In genomic region chr6:4133941-4134838, GRCh38 we compare ENCODE assay signal across 8 cellular contexts. TPM values are rescaled to one million over a fixed set of nuclear protein-coding genes. Genes with fewer than 3 reads are reported as not detected.
DNase-seq lines count a peak whose midpoint lies in the region; ATAC-seq lines count a peak whose summit lies in the region.

No MANE protein-coding gene starts in this region.

- DNase-seq in EL (peak; percentile 21), NCI-H526 treated with DMSO at 0.1 percent for 48 hours (lab: John Stamatoyannopoulos, UW) (peak; percentile 53), posterior vena cava (ENCODE audit: low spot score) (no peak), NCI-H226 (no peak)
- peak in 1 of 2 donors; percentile 21 for DNase-seq in activated naive CD4-positive, alpha-beta T cell treated with anti-CD3 and anti-CD28 coated beads, Interleukin-2, amount 50 U/mL, for 72 hours (ENCODE audit: low spot score in 2 of 2)

- H3K27ac ChIP-seq in skeletal muscle tissue (ENCODE audit: low read depth, low read length), result peak overlapping the region; percentile 84

- H3K36me3 Mint-ChIP-seq in activated naive CD4-positive, alpha-beta T cell treated with anti-CD3 and anti-CD28 coated beads, Interleukin-2, amount 50 U/mL, for 72 hours, result peaks cover 27 to 33% of the 10 kb centered on the region in 2 donors

- intact Hi-C loops in posterior vena cava (cut with DNase I), result no loop called here

- no peaks in the 10 kb centered on the region for H3K9me3 Mint-ChIP-seq in activated naive CD4-positive, alpha-beta T cell treated with anti-CD3 and anti-CD28 coated beads, Interleukin-2, amount 50 U/mL, for 72 hours

- H3K9ac ChIP-seq in iPS-15b (ENCODE audit: low read depth, low read length) (peak overlapping the region; percentile 75), skeletal muscle tissue (ENCODE audit: low read depth in 1 of 3, low read length in 3 of 3) (peak overlapping the region; percentile 90 to 95 (median 94))

- H3K36me3 ChIP-seq in iPS-15b (ENCODE audit: control insufficient read depth, insufficient read depth, low read length) (peaks cover 13% of the 10 kb centered on the region), skeletal muscle tissue (ENCODE audit: control insufficient read depth in 3 of 3, insufficient read depth in 3 of 3, low read length in 3 of 3) (peaks cover 15 to 26% (median 23%) of the 10 kb centered on the region in 3 donors)

- peak overlapping the region; percentile 75 to 88 for H3K27ac Mint-ChIP-seq in activated naive CD4-positive, alpha-beta T cell treated with anti-CD3 and anti-CD28 coated beads, Interleukin-2, amount 50 U/mL, for 72 hours

- H3K4me3 ChIP-seq in iPS-15b (ENCODE audit: low read depth, low read length) (peak overlapping the region; percentile 92), skeletal muscle tissue (ENCODE audit: low read length in 3 of 3) (peak overlapping the region; percentile 94)

- ATAC-seq in activated naive CD4-positive, alpha-beta T cell treated with anti-CD3 and anti-CD28 coated beads, Interleukin-2, amount 50 U/mL, for 72 hours, result no peak
- ATAC-seq in GM21515 (IDR thresholded peaks at IDR 0.05; ENCODE audit: unreplicated experiment), result no peak

- H3K4me1 ChIP-seq in iPS-15b (ENCODE audit: control insufficient read depth, insufficient read depth, low read length) (peaks cover 6% of the 10 kb centered on the region), skeletal muscle tissue (ENCODE audit: control insufficient read depth in 3 of 3, insufficient read depth in 3 of 3, low read length in 3 of 3) (peaks cover 14 to 19% (median 15%) of the 10 kb centered on the region in 3 donors)

- H3K27me3 ChIP-seq in iPS-15b (ENCODE audit: control insufficient read depth, insufficient read depth, low read length) (no peaks in the 10 kb centered on the region), skeletal muscle tissue (ENCODE audit: control insufficient read depth in 3 of 3, insufficient read depth in 3 of 3, low read length in 3 of 3) (no peaks in the 10 kb centered on the region)

- H3K9me3 ChIP-seq in iPS-15b (ENCODE audit: control insufficient read depth, insufficient read depth, low read length) (peaks cover 4% of the 10 kb centered on the region), skeletal muscle tissue (ENCODE audit: control insufficient read depth in 3 of 3, low read length in 3 of 3) (no peaks in the 10 kb centered on the region)

RNA-seq across cellular contexts. Expression of gene ECI2, which starts 1.2 kb away (rescaled TPM):
- 10 to 100 TPM; 44.7 to 50.0 TPM for total RNA-seq in activated naive CD4-positive, alpha-beta T cell treated with anti-CD3 and anti-CD28 coated beads, Interleukin-2, amount 50 U/mL, for 72 hours
- 48.0 TPM for total RNA-seq in skeletal muscle tissue
- 10 to 100 TPM; 33.7 to 33.9 TPM for total RNA-seq in posterior vena cava

RNA-seq across cellular contexts. Expression of gene FAM217A, which starts 55.3 kb away (rescaled TPM):
- total RNA-seq in activated naive CD4-positive, alpha-beta T cell treated with anti-CD3 and anti-CD28 coated beads, Interleukin-2, amount 50 U/mL, for 72 hours, result not detected
- total RNA-seq in skeletal muscle tissue (not detected), posterior vena cava (not detected)

Comparison
In these comparisons a context has a peak if more than half of its experiments do, and no peak if none do; other contexts are left out.
1. DNase-seq: peak in EL (single experiment) and NCI-H526 treated with DMSO at 0.1 percent for 48 hours (single experiment); none in posterior vena cava (single experiment) and NCI-H226 (single experiment).